ENCODE assay signal across 8 cellular contexts in the genomic region with DNA sequence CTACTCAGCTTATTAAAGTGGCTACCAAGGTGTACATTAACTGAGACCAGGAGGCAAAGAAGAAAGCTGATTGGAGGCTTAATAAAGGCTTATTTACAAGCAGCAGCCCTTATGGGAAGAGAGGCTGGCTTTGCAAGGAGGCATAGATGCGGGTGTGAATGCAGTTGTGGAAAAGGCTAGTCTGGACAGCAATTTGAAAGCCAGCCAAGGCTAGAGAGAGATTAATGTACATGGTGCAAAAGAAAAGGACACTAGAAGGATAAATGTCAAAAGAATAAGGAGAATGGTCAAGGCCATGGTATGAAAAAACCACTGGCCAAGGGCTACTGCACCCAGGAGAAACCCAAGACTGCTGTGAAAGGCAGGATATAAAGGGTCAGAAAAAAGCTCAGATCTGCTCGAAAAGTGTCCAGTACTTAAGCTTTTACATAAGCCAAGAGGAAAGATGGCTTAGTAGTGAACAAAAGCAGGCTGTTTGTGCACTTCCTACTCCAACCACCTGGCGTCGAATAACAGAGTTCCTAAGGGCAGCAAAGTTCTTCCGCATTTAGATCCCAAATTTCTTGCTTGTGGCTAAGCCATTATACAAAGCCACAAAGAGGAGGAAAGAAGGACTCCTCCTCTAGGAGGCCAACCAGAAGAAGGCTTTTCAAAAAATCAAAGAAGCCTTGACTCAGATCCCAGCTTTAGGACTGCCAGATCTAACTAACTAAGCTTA. TPM values are rescaled to one million over a fixed set of nuclear protein-coding genes. Genes with fewer than 3 reads are reported as not detected.
A peak's percentile ranks its signal among the peaks of the same experiment; 100 is the strongest.
DNase-seq lines count a peak whose midpoint lies in the region; ATAC-seq and TF ChIP-seq lines count a peak whose summit lies in the region.

No MANE protein-coding gene starts in this region.

- DNase-seq in CD14-positive monocyte (ENCODE audit: low spot score) (no peak), dermis blood vessel endothelial cell (peak; percentile 52), neural crest cell (ENCODE audit: low read depth, low spot score) (no peak), WTC11 (ENCODE audit: low spot score) (no peak)
- DNase-seq in activated T-cell treated with anti-CD3 and anti-CD28 coated beads, Interleukin-2, amount 50 U/mL, for 72 hours = no peak
- DNase-seq in activated CD4-positive, alpha-beta memory T cell treated with anti-CD3 and anti-CD28 coated beads for 36 hours = no peak

- peak overlapping the region in 1 of 7 donors; percentile 32 for H3K27ac Mint-ChIP-seq in CD14-positive monocyte
- no peak overlapping the region for H3K27ac Mint-ChIP-seq in neural crest cell (ENCODE audit: unreplicated experiment)
- no peak overlapping the region for H3K27ac Mint-ChIP-seq in activated T-cell treated with anti-CD3 and anti-CD28 coated beads, Interleukin-2, amount 50 U/mL, for 72 hours
- H3K27ac Mint-ChIP-seq in WTC11 = no peak overlapping the region
- no peak overlapping the region for H3K27ac Mint-ChIP-seq in activated CD4-positive, alpha-beta memory T cell treated with anti-CD3 and anti-CD28 coated beads for 36 hours

- CTCF ChIA-PET in WTC11 (lab: Charles Lee) = interaction anchor here (0.9 to 1.9 kb wide), 7 partner anchors 32 to 196 kb away, joined by 3 to 12 read pairs (median 5); no protein-coding TSS in a partner anchor
- CTCF ChIA-PET in activated CD4-positive, alpha-beta memory T cell treated with anti-CD3 and anti-CD28 coated beads for 36 hours (lab: Charles Lee) = interaction anchor here (0.9 to 1.3 kb wide), 2 partner anchors 196 to 247 kb away, joined by 3 read pairs; no protein-coding TSS in a partner anchor

- peak overlapping the region; percentile 89 for H3K9ac ChIP-seq in Loucy (ENCODE audit: low read depth, low read length, poor library complexity, severe bottlenecking)

- H3K4me3 Mint-ChIP-seq in CD14-positive monocyte (no peak overlapping the region), neural crest cell (no peak overlapping the region), WTC11 (no peak overlapping the region)
- H3K4me3 Mint-ChIP-seq in activated T-cell treated with anti-CD3 and anti-CD28 coated beads, Interleukin-2, amount 50 U/mL, for 72 hours = no peak overlapping the region
- no peak overlapping the region for H3K4me3 Mint-ChIP-seq in activated CD4-positive, alpha-beta memory T cell treated with anti-CD3 and anti-CD28 coated beads for 36 hours

- 0 out of 2 replicates have a peak overlapping the region, but pooled peaks have one; percentile 84 for H2AFZ ChIP-seq in Loucy (ENCODE audit: low read length)

- POLR2A ChIA-PET in WTC11 (lab: Charles Lee) = no interaction called here
- POLR2A ChIA-PET in activated CD4-positive, alpha-beta memory T cell treated with anti-CD3 and anti-CD28 coated beads for 36 hours (lab: Charles Lee) = no interaction called here

- H3K9me3 ChIP-seq in Loucy (ENCODE audit: insufficient read depth, low read depth, low read length) = no peaks in the 10 kb centered on the region

- no peaks in the 10 kb centered on the region for H3K27me3 ChIP-seq in Loucy (ENCODE audit: insufficient read depth, low read length, poor library complexity, severe bottlenecking)

- H3K4me2 ChIP-seq in Loucy (ENCODE audit: low read depth, low read length, poor library complexity, severe bottlenecking) = peak overlapping the region; percentile 73

- H3K36me3 ChIP-seq in Loucy (ENCODE audit: insufficient read depth, low read length) = no peaks in the 10 kb centered on the region

- ATAC-seq in HG02870 (IDR thresholded peaks at IDR 0.05; ENCODE audit: unreplicated experiment) (no peak), WTC11 (no peak)
- no peak for ATAC-seq in activated T-cell treated with anti-CD3 and anti-CD28 coated beads, Interleukin-2, amount 50 U/mL, for 72 hours (replicated peaks in 1 of 2)

- H3K79me2 ChIP-seq in Loucy (ENCODE audit: insufficient read depth, low read length) = no peaks in the 10 kb centered on the region

- H3K4me1 Mint-ChIP-seq in CD14-positive monocyte (peaks cover 15% of the 10 kb centered on the region), neural crest cell (peaks cover 28% of the 10 kb centered on the region), WTC11 (peaks cover 35% of the 10 kb centered on the region)
- peaks cover 30% of the 10 kb centered on the region for H3K4me1 Mint-ChIP-seq in activated T-cell treated with anti-CD3 and anti-CD28 coated beads, Interleukin-2, amount 50 U/mL, for 72 hours (ENCODE audit: low read depth)
- H3K4me1 Mint-ChIP-seq in activated CD4-positive, alpha-beta memory T cell treated with anti-CD3 and anti-CD28 coated beads for 36 hours (ENCODE audit: low read depth) = no peaks in the 10 kb centered on the region

- no peaks in the 10 kb centered on the region for H3K36me3 Mint-ChIP-seq in CD14-positive monocyte
- H3K36me3 Mint-ChIP-seq in neural crest cell (ENCODE audit: low read depth) = peaks cover 3% of the 10 kb centered on the region
- peaks cover 8 to 19% of the 10 kb centered on the region in 2 donors for H3K36me3 Mint-ChIP-seq in activated T-cell treated with anti-CD3 and anti-CD28 coated beads, Interleukin-2, amount 50 U/mL, for 72 hours (ENCODE audit: insufficient read depth in 2 of 2)
- H3K36me3 Mint-ChIP-seq in WTC11 = peaks cover 5% of the 10 kb centered on the region
- H3K36me3 Mint-ChIP-seq in activated CD4-positive, alpha-beta memory T cell treated with anti-CD3 and anti-CD28 coated beads for 36 hours = peaks cover 4% of the 10 kb centered on the region

- H3K4me1 ChIP-seq in Loucy (ENCODE audit: insufficient read depth, low read length, poor library complexity, severe bottlenecking) = peaks cover 49% of the 10 kb centered on the region

- no peaks in the 10 kb centered on the region for H3K9me2 ChIP-seq in Loucy (replicated peaks; ENCODE audit: low read depth, low read length)

- H3K9me3 Mint-ChIP-seq in CD14-positive monocyte = peaks cover 4 to 17% (median 8%) of the 10 kb centered on the region in 7 donors
- peaks cover 4% of the 10 kb centered on the region for H3K9me3 Mint-ChIP-seq in neural crest cell
- H3K9me3 Mint-ChIP-seq in activated T-cell treated with anti-CD3 and anti-CD28 coated beads, Interleukin-2, amount 50 U/mL, for 72 hours = no peaks in the 10 kb centered on the region
- H3K9me3 Mint-ChIP-seq in WTC11 = peaks cover 9% of the 10 kb centered on the region
- H3K9me3 Mint-ChIP-seq in activated CD4-positive, alpha-beta memory T cell treated with anti-CD3 and anti-CD28 coated beads for 36 hours = peaks cover 4% of the 10 kb centered on the region

- intact Hi-C loops in CD14-positive monocyte (cut with micrococcal nuclease) = no loop called here
- intact Hi-C loops in activated CD4-positive, alpha-beta memory T cell treated with anti-CD3 and anti-CD28 coated beads for 36 hours (cut with micrococcal nuclease) = loop anchor here (2.0 kb wide), 2 partner anchors 35 to 45 kb away; no protein-coding TSS in a partner anchor

- peak; percentile 42 for TF ChIP-seq CTCF in CD14-positive monocyte (IDR thresholded peaks at IDR 0.05)
- TF ChIP-seq CTCF in Loucy (conservative IDR thresholded peaks at IDR 0.05; ENCODE audit: low read length) = no peak; the same call in 1 of the 2 replicates
- peak; percentile 48 for TF ChIP-seq CTCF in neural crest cell (conservative IDR thresholded peaks at IDR 0.05)
- no peak for TF ChIP-seq CTCF in WTC11 (IDR thresholded peaks at IDR 0.05)

- no peaks in the 10 kb centered on the region for H4K20me1 ChIP-seq in Loucy (ENCODE audit: insufficient read depth, low read length, poor library complexity, severe bottlenecking)

- H3K27me3 Mint-ChIP-seq in CD14-positive monocyte (ENCODE audit: low read depth in 3 of 3) (no peaks in the 10 kb centered on the region), neural crest cell (ENCODE audit: low read depth) (no peaks in the 10 kb centered on the region), WTC11 (ENCODE audit: low read depth) (no peaks in the 10 kb centered on the region)
- no peaks in the 10 kb centered on the region for H3K27me3 Mint-ChIP-seq in activated T-cell treated with anti-CD3 and anti-CD28 coated beads, Interleukin-2, amount 50 U/mL, for 72 hours (ENCODE audit: low read depth)
- H3K27me3 Mint-ChIP-seq in activated CD4-positive, alpha-beta memory T cell treated with anti-CD3 and anti-CD28 coated beads for 36 hours = peaks cover 2% of the 10 kb centered on the region

- H3F3A ChIP-seq in Loucy (ENCODE audit: low read depth) = no peaks in the 10 kb centered on the region

- H3K4me3 ChIP-seq in Loucy (ENCODE audit: low read length, poor library complexity, severe bottlenecking) = peak overlapping the region; percentile 86

RNA-seq across cellular contexts. Expression of a gene that starts 24.0 kb away (rescaled TPM):
- 1 to 10 TPM; 1.3 TPM for polyA plus RNA-seq in CD14-positive monocyte
- total RNA-seq in dermis blood vessel endothelial cell = not detected in 2 replicates
- not detected in 2 replicates for total RNA-seq in neural crest cell
- total RNA-seq in activated T-cell treated with anti-CD3 and anti-CD28 coated beads, Interleukin-2, amount 50 U/mL, for 72 hours = 10 to 100 TPM; 18.9 to 23.6 TPM
- 0.15 to 0.23 TPM in 2 of 3 replicates, not detected in the other for total RNA-seq in WTC11 (2021)
- under 1 TPM; 0.29 to 0.33 TPM for total RNA-seq in activated CD4-positive, alpha-beta memory T cell treated with anti-CD3 and anti-CD28 coated beads for 36 hours

RNA-seq across cellular contexts. Expression of a gene that starts 43.7 kb away (rescaled TPM):
- polyA plus RNA-seq in CD14-positive monocyte = not detected
- total RNA-seq in dermis blood vessel endothelial cell = not detected in 2 replicates
- total RNA-seq in neural crest cell = not detected in 2 replicates
- total RNA-seq in activated T-cell treated with anti-CD3 and anti-CD28 coated beads, Interleukin-2, amount 50 U/mL, for 72 hours = 1 to 10 TPM; 6.1 to 7.1 TPM
- total RNA-seq in WTC11 (2021) = not detected in 3 replicates
- not detected for total RNA-seq in activated CD4-positive, alpha-beta memory T cell treated with anti-CD3 and anti-CD28 coated beads for 36 hours

RNA-seq across cellular contexts. Expression of a gene that starts 54.5 kb away (rescaled TPM):
- polyA plus RNA-seq in CD14-positive monocyte = not detected
- total RNA-seq in dermis blood vessel endothelial cell = not detected in 2 replicates
- total RNA-seq in neural crest cell = not detected in 2 replicates
- 1 to 10 TPM; 2.5 to 2.8 TPM for total RNA-seq in activated T-cell treated with anti-CD3 and anti-CD28 coated beads, Interleukin-2, amount 50 U/mL, for 72 hours
- not detected in 3 replicates for total RNA-seq in WTC11 (2021)
- total RNA-seq in activated CD4-positive, alpha-beta memory T cell treated with anti-CD3 and anti-CD28 coated beads for 36 hours = not detected

RNA-seq across cellular contexts. Expression of a gene that starts 58.2 kb away (rescaled TPM):
- polyA plus RNA-seq in CD14-positive monocyte = under 1 TPM; 0.51 to 0.79 TPM
- 0.19 and 0.34 TPM in 2 replicates for total RNA-seq in dermis blood vessel endothelial cell
- total RNA-seq in neural crest cell = 0.12 TPM in 1 of 2 replicates, not detected in the other
- 1 to 10 TPM; 2.0 to 6.6 TPM for total RNA-seq in activated T-cell treated with anti-CD3 and anti-CD28 coated beads, Interleukin-2, amount 50 U/mL, for 72 hours
- total RNA-seq in WTC11 (2021) = 0.16 to 0.71 TPM (median 0.55 TPM) in 3 replicates
- under 1 TPM; 0.22 to 0.26 TPM for total RNA-seq in activated CD4-positive, alpha-beta memory T cell treated with anti-CD3 and anti-CD28 coated beads for 36 hours

Comparison
In these comparisons a context has a peak if more than half of its experiments do, and no peak if none do; other contexts are left out.
1. CTCF ChIP-seq: peak in CD14-positive monocyte (single experiment) and neural crest cell (single experiment); none in Loucy (single experiment) and WTC11 (single experiment).
2. RNA of a gene that starts 24.0 kb away (total RNA-seq): 18.9 to 23.6 TPM in activated T-cell treated with anti-CD3 and anti-CD28 coated beads, Interleukin-2, amount 50 U/mL, for 72 hours; 0.29 to 0.33 TPM in activated CD4-positive, alpha-beta memory T cell treated with anti-CD3 and anti-CD28 coated beads for 36 hours, 0.15 to 0.23 TPM in WTC11, not detected in dermis blood vessel endothelial cell and not detected in neural crest cell; every median in the first group is over 10 times any median in the second.